In genomic region chr17:42052478-42052877, GRCh38 we compare ENCODE assay signal across 36 cellular contexts. TPM values are rescaled to one million over a fixed set of nuclear protein-coding genes. Genes with fewer than 3 reads are reported as not detected.
"Had no signal": no experiment of that assay in that cellular context is flagged by ENCODE, and none has a peak within 500 bp of the region (broad histone marks: within the 10 kb centered on the region; RNA-seq: fewer than 3 reads in every experiment).

No MANE protein-coding gene starts in this region.

- H3K9me3 ChIP-seq: SJCRH30 had no signal

- DNase-seq: activated B cell treated with CpG ODN at 0.5 μM for 24 hours; activated CD4-positive, alpha-beta memory T cell treated with anti-CD3 and anti-CD28 coated beads for 36 hours; activated CD4-positive, alpha-beta T cell treated with anti-CD3 and anti-CD28 coated beads for 4 hours; activated CD4-positive, alpha-beta T cell treated with anti-CD3 and anti-CD28 coated beads, Interleukin-2, amount 50 U/mL, for 1 hour; activated CD4-positive, CD25-positive, alpha-beta regulatory T cell treated with anti-CD3 and anti-CD28 coated beads, Interleukin-2, amount 50 U/mL, for 72 hours; activated CD8-positive, alpha-beta memory T cell treated with anti-CD3 and anti-CD28 coated beads, Interleukin-2, amount 50 U/mL, for 4 hours; activated gamma-delta T cell treated with Interleukin-2 at 50 U/mL for 16 hours; activated naive CD4-positive, alpha-beta T cell treated with anti-CD3 and anti-CD28 coated beads for 36 hours; activated naive CD8-positive, alpha-beta T cell treated with anti-CD3 and anti-CD28 coated beads, Interleukin-2, amount 50 U/mL, for 24 hours; activated T-cell treated with anti-CD3 and anti-CD28 coated beads for 4 hours; activated T-cell treated with anti-CD3 and anti-CD28 coated beads, Interleukin-2, amount 50 U/mL, for 4 hours; anterior cingulate cortex; brain microvascular endothelial cell; central memory CD4-positive, alpha-beta T cell; Karpas-422; KBM-7; NCI-H1105; NCI-H1417 treated with DMSO at 0.1 percent for 48 hours; NCI-H2029; NCI-H2107; NCI-H2171; NCI-H446; NCI-H510A treated with DMSO at 0.1 percent for 48 hours; NCI-H526 treated with DMSO at 0.1 percent for 48 hours; NCI-H774; SHP77; SJCRH30; T-helper 1 cell; T-helper 2 cell; T-helper 9 cell had no signal

- ATAC-seq: activated naive CD4-positive, alpha-beta T cell treated with anti-CD3 and anti-CD28 coated beads, Interleukin-2, amount 50 U/mL, for 72 hours; activated naive CD8-positive, alpha-beta T cell treated with anti-CD3 and anti-CD28 coated beads, Interleukin-2, amount 50 U/mL, for 24 hours; activated T-cell treated with anti-CD3 and anti-CD28 coated beads, Interleukin-2, amount 50 U/mL, for 4 hours; Panc1 had no signal

- H3K36me3 ChIP-seq: brain microvascular endothelial cell, SJCRH30 had no signal

- H3K4me3 ChIP-seq: SJCRH30, SK-N-MC had no signal

- H3K27ac Mint-ChIP-seq: activated B cell treated with CpG ODN at 0.5 μM for 24 hours; activated CD4-positive, alpha-beta memory T cell treated with anti-CD3 and anti-CD28 coated beads for 36 hours; activated naive CD4-positive, alpha-beta T cell treated with anti-CD3 and anti-CD28 coated beads for 36 hours; activated naive CD4-positive, alpha-beta T cell treated with anti-CD3 and anti-CD28 coated beads, Interleukin-2, amount 50 U/mL, for 72 hours; activated naive CD8-positive, alpha-beta T cell treated with anti-CD3 and anti-CD28 coated beads, Interleukin-2, amount 50 U/mL, for 24 hours; activated T-helper 1 cell treated with anti-CD3 and anti-CD28 coated beads, Interleukin-12 subunit alpha, Interleukin-12 subunit beta, Interleukin-2, Interleukin-4 antibody, amounts not matched to agents 30 ng/mL and 10 ng/mL and 1 ng/mL, durations not matched to agents 14 hours and 24 hours and 36 hours had no signal

- H3K36me3 Mint-ChIP-seq: activated CD4-positive, alpha-beta memory T cell treated with anti-CD3 and anti-CD28 coated beads for 36 hours; activated naive CD4-positive, alpha-beta T cell treated with anti-CD3 and anti-CD28 coated beads, Interleukin-2, amount 50 U/mL, for 72 hours had no signal

- H3K27ac ChIP-seq: brain microvascular endothelial cell, SJCRH30, SK-N-MC, VCaP had no signal

- H3K4me3 Mint-ChIP-seq: activated B cell treated with CpG ODN at 0.5 μM for 24 hours; activated CD4-positive, alpha-beta memory T cell treated with anti-CD3 and anti-CD28 coated beads for 36 hours; activated naive CD4-positive, alpha-beta T cell treated with anti-CD3 and anti-CD28 coated beads for 36 hours; activated naive CD8-positive, alpha-beta T cell treated with anti-CD3 and anti-CD28 coated beads, Interleukin-2, amount 50 U/mL, for 24 hours; activated T-helper 1 cell treated with anti-CD3 and anti-CD28 coated beads, Interleukin-12 subunit alpha, Interleukin-12 subunit beta, Interleukin-2, Interleukin-4 antibody, amounts not matched to agents 30 ng/mL and 10 ng/mL and 1 ng/mL, durations not matched to agents 14 hours and 24 hours and 36 hours had no signal

- H3K9me3 Mint-ChIP-seq: activated B cell treated with CpG ODN at 0.5 μM for 24 hours; activated CD4-positive, alpha-beta memory T cell treated with anti-CD3 and anti-CD28 coated beads for 36 hours; activated naive CD4-positive, alpha-beta T cell treated with anti-CD3 and anti-CD28 coated beads for 36 hours; activated naive CD4-positive, alpha-beta T cell treated with anti-CD3 and anti-CD28 coated beads, Interleukin-2, amount 50 U/mL, for 72 hours; activated naive CD8-positive, alpha-beta T cell treated with anti-CD3 and anti-CD28 coated beads, Interleukin-2, amount 50 U/mL, for 24 hours; activated T-cell treated with anti-CD3 and anti-CD28 coated beads, Interleukin-2, amount 50 U/mL, for 4 hours; activated T-helper 1 cell treated with anti-CD3 and anti-CD28 coated beads, Interleukin-12 subunit alpha, Interleukin-12 subunit beta, Interleukin-2, Interleukin-4 antibody, amounts not matched to agents 30 ng/mL and 10 ng/mL and 1 ng/mL, durations not matched to agents 14 hours and 24 hours and 36 hours had no signal

RNA-seq across cellular contexts. Expression of gene ZNF385C, which starts 45.8 kb away (rescaled TPM):
- total RNA-seq: activated T-helper 1 cell treated with anti-CD3 and anti-CD28 coated beads, Interleukin-12 subunit alpha, Interleukin-12 subunit beta, Interleukin-2, Interleukin-4 antibody, amounts not matched to agents 30 ng/mL and 10 ng/mL and 1 ng/mL, durations not matched to agents 14 hours and 24 hours and 36 hours; RPMI7951 had no signal
